ENCODE assay signal across 9 cellular contexts in the genomic region with DNA sequence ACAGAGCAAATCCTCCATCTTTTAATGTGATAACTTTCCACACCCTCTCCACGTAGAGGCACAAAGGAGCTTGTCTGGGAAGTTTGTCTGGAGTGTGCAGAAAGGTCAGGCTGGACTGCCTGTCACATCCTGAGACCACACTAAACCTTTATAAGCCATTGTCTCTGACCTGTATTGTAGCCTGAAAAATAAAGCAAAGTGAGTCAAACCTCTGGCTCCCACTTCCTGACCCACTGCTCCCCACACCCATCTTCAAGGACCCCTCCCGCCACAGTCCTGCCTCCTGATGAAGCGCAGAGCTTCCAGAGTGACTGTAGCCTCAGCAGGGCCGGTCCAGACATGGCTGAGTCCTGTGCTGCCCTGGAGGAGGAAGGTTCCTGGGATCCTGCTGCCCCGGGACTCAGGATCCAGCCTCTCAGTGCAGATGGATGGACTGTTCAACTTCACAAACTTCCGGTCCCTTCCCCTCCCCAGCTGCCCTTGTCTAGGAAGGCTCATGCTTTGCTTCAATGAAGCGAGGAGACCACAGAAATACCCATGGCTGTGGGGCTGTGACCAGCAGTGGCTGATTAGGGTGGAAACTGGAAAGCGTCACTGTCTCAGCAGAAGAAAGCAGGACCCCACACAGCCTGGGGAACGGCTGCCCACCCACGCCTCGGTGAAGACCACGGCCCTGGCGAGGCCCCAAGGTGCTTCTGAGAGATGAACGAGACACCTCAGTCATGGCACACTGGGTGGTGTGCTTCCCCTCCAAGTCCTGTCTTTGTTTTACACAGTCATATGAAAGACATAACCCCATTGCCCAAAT. TPM values are rescaled to one million over a fixed set of nuclear protein-coding genes. Genes with fewer than 3 reads are reported as not detected.
A peak's percentile ranks its signal among the peaks of the same experiment; 100 is the strongest.
DNase-seq lines count a peak whose midpoint lies in the region; ATAC-seq, FAIRE-seq and TF ChIP-seq lines count a peak whose summit lies in the region.
"Had no signal": no experiment of that assay in that cellular context is flagged by ENCODE, and none has a peak within 500 bp of the region (broad histone marks: within the 10 kb centered on the region; RNA-seq: fewer than 3 reads in every experiment).

No MANE protein-coding gene starts in this region.

- DNase-seq in GM13977 (ENCODE audit: low spot score) (peak; percentile 76), GM20000 (ENCODE audit: low spot score) (peak; percentile 41), endothelial cell (ENCODE audit: low spot score) (no peak), frontal cortex (ENCODE audit: low spot score in 2 of 2) (no peak), WTC11 (ENCODE audit: low spot score) (no peak), islet precursor cell (no peak), KBM-7 (no peak)
- DNase-seq: DMS53 had no signal

- H3K4me3 Mint-ChIP-seq in endothelial cell (ENCODE audit: unreplicated experiment) (peak overlapping the region; percentile 37), WTC11 (no peak overlapping the region)

- peaks cover 6% of the 10 kb centered on the region for H3K27me3 Mint-ChIP-seq in endothelial cell (ENCODE audit: unreplicated experiment)
- H3K27me3 Mint-ChIP-seq in WTC11 (ENCODE audit: low read depth): no peaks in the 10 kb centered on the region

- H3K9me3 Mint-ChIP-seq in endothelial cell (ENCODE audit: unreplicated experiment) (no peaks in the 10 kb centered on the region), WTC11 (no peaks in the 10 kb centered on the region)

- H3K27ac Mint-ChIP-seq in endothelial cell (ENCODE audit: unreplicated experiment) (no peak overlapping the region), WTC11 (no peak overlapping the region)

- no peak for TF ChIP-seq CTCF in GM13977 (IDR thresholded peaks at IDR 0.05; ENCODE audit: extremely low read depth, insufficient read depth, missing control alignments)
- no peak for TF ChIP-seq CTCF in GM20000 (IDR thresholded peaks at IDR 0.05; ENCODE audit: extremely low read depth, missing control alignments)
- TF ChIP-seq CTCF in endothelial cell (IDR thresholded peaks at IDR 0.05; ENCODE audit: unreplicated experiment): no peak
- no peak for TF ChIP-seq CTCF in WTC11 (IDR thresholded peaks at IDR 0.05)

- in situ Hi-C loops in GM13977 (cut with MboI; ENCODE audit: low pct_unique_long_range_greater_than_20kb, low sequenced_read_pairs, unreplicated experiment): no loop called here
- in situ Hi-C loops in KBM-7 (cut with MboI; ENCODE audit: low pct_unique_long_range_greater_than_20kb, low sequenced_read_pairs): no loop called here

- FAIRE-seq in frontal cortex (lab: Jason Lieb, UNC): no peak

- H3K4me1 Mint-ChIP-seq in endothelial cell (ENCODE audit: unreplicated experiment) (peaks cover 13% of the 10 kb centered on the region), WTC11 (no peaks in the 10 kb centered on the region)

- CTCF ChIA-PET in WTC11 (lab: Charles Lee): interaction anchor here (0.5 kb wide), 1 partner anchor 144 kb away, joined by 4 read pairs; no protein-coding TSS in a partner anchor

- peaks cover 39% of the 10 kb centered on the region for H3K36me3 Mint-ChIP-seq in endothelial cell (ENCODE audit: low read depth, unreplicated experiment)
- H3K36me3 Mint-ChIP-seq in WTC11: peaks cover 63% of the 10 kb centered on the region

- POLR2A ChIA-PET in WTC11 (lab: Charles Lee): no interaction called here

- ATAC-seq in HG03108 (IDR thresholded peaks at IDR 0.05; ENCODE audit: unreplicated experiment) (peak; percentile 82), WTC11 (no peak)

TF ChIP-seq in WTC11, 78 proteins besides CTCF, POLR2A, EP300 and RAD21:
- TF ChIP-seq OVOL2 (CRISPR knock-in tag; IDR thresholded peaks at IDR 0.05; ENCODE audit: borderline replicate concordance) (no peak), MYBL2 (CRISPR knock-in tag; IDR thresholded peaks at IDR 0.05) (no peak), ZNF138 (CRISPR knock-in tag; conservative IDR thresholded peaks at IDR 0.05) (no peak), ZNF263 (CRISPR knock-in tag; IDR thresholded peaks at IDR 0.05; ENCODE audit: low read depth) (no peak), TEAD4 (CRISPR knock-in tag; IDR thresholded peaks at IDR 0.05) (no peak), CBFB (CRISPR knock-in tag; IDR thresholded peaks at IDR 0.05; ENCODE audit: low read depth) (no peak), NR2C2 (CRISPR knock-in tag; IDR thresholded peaks at IDR 0.05) (no peak), SOX15 (CRISPR knock-in tag; IDR thresholded peaks at IDR 0.05) (no peak), FOXJ3 (CRISPR knock-in tag; IDR thresholded peaks at IDR 0.05; ENCODE audit: borderline replicate concordance) (no peak), IRF2 (CRISPR knock-in tag; IDR thresholded peaks at IDR 0.05; ENCODE audit: borderline replicate concordance, low read depth) (no peak)
- TF ChIP-seq, protein P1, sequence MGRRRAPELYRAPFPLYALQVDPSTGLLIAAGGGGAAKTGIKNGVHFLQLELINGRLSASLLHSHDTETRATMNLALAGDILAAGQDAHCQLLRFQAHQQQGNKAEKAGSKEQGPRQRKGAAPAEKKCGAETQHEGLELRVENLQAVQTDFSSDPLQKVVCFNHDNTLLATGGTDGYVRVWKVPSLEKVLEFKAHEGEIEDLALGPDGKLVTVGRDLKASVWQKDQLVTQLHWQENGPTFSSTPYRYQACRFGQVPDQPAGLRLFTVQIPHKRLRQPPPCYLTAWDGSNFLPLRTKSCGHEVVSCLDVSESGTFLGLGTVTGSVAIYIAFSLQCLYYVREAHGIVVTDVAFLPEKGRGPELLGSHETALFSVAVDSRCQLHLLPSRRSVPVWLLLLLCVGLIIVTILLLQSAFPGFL (CRISPR knock-in tag; IDR thresholded peaks at IDR 0.05; ENCODE audit: borderline replicate concordance): no peak
- TF ChIP-seq, protein P2, sequence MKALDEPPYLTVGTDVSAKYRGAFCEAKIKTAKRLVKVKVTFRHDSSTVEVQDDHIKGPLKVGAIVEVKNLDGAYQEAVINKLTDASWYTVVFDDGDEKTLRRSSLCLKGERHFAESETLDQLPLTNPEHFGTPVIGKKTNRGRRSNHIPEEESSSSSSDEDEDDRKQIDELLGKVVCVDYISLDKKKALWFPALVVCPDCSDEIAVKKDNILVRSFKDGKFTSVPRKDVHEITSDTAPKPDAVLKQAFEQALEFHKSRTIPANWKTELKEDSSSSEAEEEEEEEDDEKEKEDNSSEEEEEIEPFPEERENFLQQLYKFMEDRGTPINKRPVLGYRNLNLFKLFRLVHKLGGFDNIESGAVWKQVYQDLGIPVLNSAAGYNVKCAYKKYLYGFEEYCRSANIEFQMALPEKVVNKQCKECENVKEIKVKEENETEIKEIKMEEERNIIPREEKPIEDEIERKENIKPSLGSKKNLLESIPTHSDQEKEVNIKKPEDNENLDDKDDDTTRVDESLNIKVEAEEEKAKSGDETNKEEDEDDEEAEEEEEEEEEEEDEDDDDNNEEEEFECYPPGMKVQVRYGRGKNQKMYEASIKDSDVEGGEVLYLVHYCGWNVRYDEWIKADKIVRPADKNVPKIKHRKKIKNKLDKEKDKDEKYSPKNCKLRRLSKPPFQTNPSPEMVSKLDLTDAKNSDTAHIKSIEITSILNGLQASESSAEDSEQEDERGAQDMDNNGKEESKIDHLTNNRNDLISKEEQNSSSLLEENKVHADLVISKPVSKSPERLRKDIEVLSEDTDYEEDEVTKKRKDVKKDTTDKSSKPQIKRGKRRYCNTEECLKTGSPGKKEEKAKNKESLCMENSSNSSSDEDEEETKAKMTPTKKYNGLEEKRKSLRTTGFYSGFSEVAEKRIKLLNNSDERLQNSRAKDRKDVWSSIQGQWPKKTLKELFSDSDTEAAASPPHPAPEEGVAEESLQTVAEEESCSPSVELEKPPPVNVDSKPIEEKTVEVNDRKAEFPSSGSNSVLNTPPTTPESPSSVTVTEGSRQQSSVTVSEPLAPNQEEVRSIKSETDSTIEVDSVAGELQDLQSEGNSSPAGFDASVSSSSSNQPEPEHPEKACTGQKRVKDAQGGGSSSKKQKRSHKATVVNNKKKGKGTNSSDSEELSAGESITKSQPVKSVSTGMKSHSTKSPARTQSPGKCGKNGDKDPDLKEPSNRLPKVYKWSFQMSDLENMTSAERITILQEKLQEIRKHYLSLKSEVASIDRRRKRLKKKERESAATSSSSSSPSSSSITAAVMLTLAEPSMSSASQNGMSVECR (CRISPR knock-in tag; IDR thresholded peaks at IDR 0.05; ENCODE audit: borderline replicate concordance): no peak

RNA-seq across cellular contexts. Expression of a gene that starts 30.9 kb away (rescaled TPM):
- total RNA-seq in endothelial cell (ENCODE audit: unreplicated experiment): 0.26 TPM
- 0.82 TPM for total RNA-seq in frontal cortex
- total RNA-seq in WTC11 (2021): 0.20 to 0.71 TPM (median 0.50 TPM) in 3 replicates

Comparison
In these comparisons a context has a peak if more than half of its experiments do, and no peak if none do; other contexts are left out.
1. DNase-seq: peak in GM13977 (single experiment) and GM20000 (single experiment); none in endothelial cell (single experiment), frontal cortex (0 of 2), WTC11 (single experiment), islet precursor cell (single experiment) and KBM-7 (single experiment).